Comparison of ENCODE assay signal across 35 cellular contexts in genomic region chr16:77271532-77272426, GRCh38.
DNase-seq lines count a peak whose midpoint lies in the region; ATAC-seq, FAIRE-seq and TF ChIP-seq lines count a peak whose summit lies in the region.
"Had no signal": no experiment of that assay in that cellular context is flagged by ENCODE, and none has a peak within 500 bp of the region (broad histone marks: within the 10 kb centered on the region; RNA-seq: fewer than 3 reads in every experiment).

No MANE protein-coding gene starts in this region.

- in situ Hi-C loops in Panc1 (cut with HindIII; ENCODE audit: low pct_unique_long_range_greater_than_20kb, low sequenced_read_pairs) = no loop called here

- POLR2A ChIA-PET in MCF 10A (lab: Yijun Ruan, JAX) (no interaction called here), Panc1 (lab: Charles Lee) (no interaction called here)

- no peaks in the 10 kb centered on the region for H3K9me3 ChIP-seq in breast epithelium
- H3K9me3 ChIP-seq in Panc1 (ENCODE audit: control insufficient read depth, insufficient read depth, low read depth, low read length) = no peaks in the 10 kb centered on the region
- H3K9me3 ChIP-seq in Peyer's patch = no peaks in the 10 kb centered on the region
- H3K9me3 ChIP-seq: MG63, prostate gland, SK-N-SH had no signal

- BruUV-seq in MCF 10A (replicated peaks; lab: Mats Ljungman, UMichigan) = no TSS peak
- no TSS peak for BruUV-seq in Panc1 (replicated peaks; lab: Mats Ljungman, UMichigan)

- H3K36me3 ChIP-seq in breast epithelium = no peaks in the 10 kb centered on the region
- H3K36me3 ChIP-seq in Panc1 (ENCODE audit: control insufficient read depth, insufficient read depth, low read length) = no peaks in the 10 kb centered on the region
- H3K36me3 ChIP-seq in mesendoderm (ENCODE audit: control insufficient read depth, insufficient read depth, low read length) = no peaks in the 10 kb centered on the region
- H3K36me3 ChIP-seq in Peyer's patch = no peaks in the 10 kb centered on the region
- H3K36me3 ChIP-seq: cardiac muscle cell, MG63, prostate gland, stomach, tibial nerve had no signal

- no peaks in the 10 kb centered on the region for H3K79me2 ChIP-seq in mesendoderm (ENCODE audit: control insufficient read depth, insufficient read depth, low read length)

- no peak overlapping the region for H3K4ac ChIP-seq in mesendoderm (ENCODE audit: low read depth, low read length)

- FAIRE-seq in GM19239 (lab: Jason Lieb, UNC) = no peak
- FAIRE-seq: HTR-8/SVneo had no signal

- H3K9ac ChIP-seq in mesendoderm (ENCODE audit: low read length) = no peak overlapping the region
- H3K9ac ChIP-seq: SK-N-SH had no signal

- no peak overlapping the region for H3K18ac ChIP-seq in mesendoderm (ENCODE audit: low read length)

- no peak overlapping the region for H2BK15ac ChIP-seq in mesendoderm (replicated peaks; ENCODE audit: low read depth)

- no peaks in the 10 kb centered on the region for H3K79me1 ChIP-seq in mesendoderm (ENCODE audit: low read length)

- H3K9me3 Mint-ChIP-seq in MCF 10A (ENCODE audit: unreplicated experiment) = no peaks in the 10 kb centered on the region
- peaks cover 0 to 7% (median 4%) of the 10 kb centered on the region in 7 donors for H3K9me3 Mint-ChIP-seq in CD14-positive monocyte
- H3K9me3 Mint-ChIP-seq: activated naive CD8-positive, alpha-beta T cell treated with anti-CD3 and anti-CD28 coated beads for 36 hours; effector memory CD8-positive, alpha-beta T cell; GM23338 had no signal

- TF ChIP-seq POLR2A in breast epithelium (IDR thresholded peaks at IDR 0.05) (no peak), Peyer's patch (IDR thresholded peaks at IDR 0.05) (no peak)

- intact Hi-C loops in breast epithelium (cut with DNase I; ENCODE audit: low total_unique reads) (no loop called here), MCF 10A (cut with micrococcal nuclease) (no loop called here), Panc1 (cut with micrococcal nuclease; ENCODE audit: unreplicated experiment) (no loop called here), CD14-positive monocyte (cut with micrococcal nuclease) (no loop called here)

- H3K27me3 ChIP-seq in breast epithelium (no peaks in the 10 kb centered on the region), Panc1 (ENCODE audit: control insufficient read depth, insufficient read depth, low read length) (no peaks in the 10 kb centered on the region), mesendoderm (ENCODE audit: insufficient read depth, low read length, poor library complexity) (no peaks in the 10 kb centered on the region), Peyer's patch (no peaks in the 10 kb centered on the region)
- H3K27me3 ChIP-seq: cardiac muscle cell, MG63, tibial nerve had no signal

- peaks cover 7% of the 10 kb centered on the region for H3K4me1 Mint-ChIP-seq in MCF 10A (ENCODE audit: insufficient read depth, unreplicated experiment)
- H3K4me1 Mint-ChIP-seq in CD14-positive monocyte = no peaks in the 10 kb centered on the region
- H3K4me1 Mint-ChIP-seq: activated naive CD8-positive, alpha-beta T cell treated with anti-CD3 and anti-CD28 coated beads for 36 hours; naive thymus-derived CD4-positive, alpha-beta T cell had no signal

- CTCF ChIA-PET in MCF 10A (lab: Yijun Ruan, JAX) = no interaction called here
- CTCF ChIA-PET in Panc1 (lab: Charles Lee) = no interaction called here

- no peak overlapping the region for H4K5ac ChIP-seq in mesendoderm (ENCODE audit: low read length)

- H3K23ac ChIP-seq in mesendoderm (ENCODE audit: low read length) = no peak overlapping the region

- ATAC-seq in Panc1 = no peak
- ATAC-seq: effector memory CD8-positive, alpha-beta T cell; GM23338; naive thymus-derived CD4-positive, alpha-beta T cell; sciatic nerve had no signal

- H2BK120ac ChIP-seq in mesendoderm (ENCODE audit: low read depth, low read length) = no peak overlapping the region

- no peak overlapping the region for H3K56ac ChIP-seq in mesendoderm (ENCODE audit: low read length)

- H3K4me3 Mint-ChIP-seq in MCF 10A (ENCODE audit: unreplicated experiment) (no peak overlapping the region), CD14-positive monocyte (no peak overlapping the region)
- H3K4me3 Mint-ChIP-seq: activated naive CD8-positive, alpha-beta T cell treated with anti-CD3 and anti-CD28 coated beads for 36 hours; effector memory CD8-positive, alpha-beta T cell; GM23338; HFFc6; naive thymus-derived CD4-positive, alpha-beta T cell had no signal

- H2BK5ac ChIP-seq in mesendoderm (ENCODE audit: low read length) = no peak overlapping the region

- H3K36me3 Mint-ChIP-seq in MCF 10A (ENCODE audit: insufficient read depth, unreplicated experiment) = no peaks in the 10 kb centered on the region
- H3K36me3 Mint-ChIP-seq in CD14-positive monocyte = no peaks in the 10 kb centered on the region
- H3K36me3 Mint-ChIP-seq: activated naive CD8-positive, alpha-beta T cell treated with anti-CD3 and anti-CD28 coated beads for 36 hours had no signal

- no peak overlapping the region for H3K4me3 ChIP-seq in breast epithelium
- H3K4me3 ChIP-seq in Panc1 (ENCODE audit: low read depth in 2 of 2, low read length in 2 of 2) = no peak overlapping the region
- H3K4me3 ChIP-seq in mesendoderm (ENCODE audit: low read length) = no peak overlapping the region
- no peak overlapping the region for H3K4me3 ChIP-seq in Peyer's patch
- H3K4me3 ChIP-seq: cardiac muscle cell, GM23338, MG63, prostate gland, stomach, tibial nerve had no signal

- H4K8ac ChIP-seq in mesendoderm (ENCODE audit: low read depth, low read length) = no peak overlapping the region

- H3K27ac Mint-ChIP-seq in MCF 10A (ENCODE audit: low read depth, unreplicated experiment) (no peak overlapping the region), CD14-positive monocyte (no peak overlapping the region)
- H3K27ac Mint-ChIP-seq: activated naive CD8-positive, alpha-beta T cell treated with anti-CD3 and anti-CD28 coated beads for 36 hours; effector memory CD8-positive, alpha-beta T cell; GM23338; HFFc6; naive thymus-derived CD4-positive, alpha-beta T cell had no signal

- DNase-seq in breast epithelium (ENCODE audit: low spot score in 2 of 2) (peak in 1 of 2 donors; percentile 36), MCF 10A (ENCODE audit: unreplicated experiment) (no peak), Panc1 (ENCODE audit: low read depth, low spot score) (no peak), mesendoderm (peak; percentile 61), CD14-positive monocyte (ENCODE audit: low spot score) (no peak), Peyer's patch (no peak), GM19239 (ENCODE audit: insufficient read length, low spot score) (no peak), NCI-H446 treated with DMSO at 0.1 percent for 48 hours (lab: John Stamatoyannopoulos, UW) (no peak)
- DNase-seq: 8988T; activated CD4-positive, alpha-beta T cell treated with anti-CD3 and anti-CD28 coated beads, Interleukin-2, amount 50 U/mL, for 1 hour; activated CD4-positive, CD25-positive, alpha-beta regulatory T cell; activated effector memory CD4-positive, alpha-beta T cell treated with anti-CD3 and anti-CD28 coated beads, Interleukin-2, amount 50 U/mL, for 16 hours; activated naive CD8-positive, alpha-beta T cell treated with anti-CD3 and anti-CD28 coated beads for 36 hours; activated T-cell treated with anti-CD3 and anti-CD28 coated beads, Interleukin-2, amount 50 U/mL, for 1 hour; cortex of kidney; effector memory CD8-positive, alpha-beta T cell; HFFc6; KG1; MG63; midbrain; naive thymus-derived CD4-positive, alpha-beta T cell; NCI-H1436; NCI-H2081; NCI-H345; NCI-H774; SK-N-SH; stimulated activated CD4-positive, alpha-beta T cell treated with anti-CD3 and anti-CD28 coated beads, Interleukin-2, amount 100 ng/mL, for 48 hours; stomach had no signal

- no peak overlapping the region for H2AK5ac ChIP-seq in mesendoderm (ENCODE audit: low read length)

- no peak for TF ChIP-seq CTCF in breast epithelium (IDR thresholded peaks at IDR 0.05)
- TF ChIP-seq CTCF in MCF 10A (IDR thresholded peaks at IDR 0.05; ENCODE audit: unreplicated experiment) = no peak
- no peak for TF ChIP-seq CTCF in Panc1 (IDR thresholded peaks at IDR 0.05)
- no peak for TF ChIP-seq CTCF in CD14-positive monocyte (IDR thresholded peaks at IDR 0.05)
- TF ChIP-seq CTCF in Peyer's patch (IDR thresholded peaks at IDR 0.05) = no peak

- no CpG with 5 or more reads among the region's 8 CpGs for WGBS in mesendoderm (ENCODE audit: extremely low coverage, insufficient coverage, low lambda C conversion rate)

- no peaks in the 10 kb centered on the region for H3K4me1 ChIP-seq in breast epithelium
- H3K4me1 ChIP-seq in Panc1 (ENCODE audit: control insufficient read depth, insufficient read depth, low read length) = no peaks in the 10 kb centered on the region
- H3K4me1 ChIP-seq in mesendoderm (ENCODE audit: control insufficient read depth, low read depth, low read length) = peaks cover 2% of the 10 kb centered on the region
- H3K4me1 ChIP-seq in Peyer's patch = no peaks in the 10 kb centered on the region
- H3K4me1 ChIP-seq: prostate gland, stomach, tibial nerve had no signal

- no peak overlapping the region for H3K4me2 ChIP-seq in mesendoderm (ENCODE audit: low read length)
- H3K4me2 ChIP-seq: GM23338, SK-N-SH had no signal

- H3K27ac ChIP-seq in breast epithelium = peak overlapping the region; percentile 2 to 4
- H3K27ac ChIP-seq in Panc1 (ENCODE audit: low read length) = peak overlapping the region; percentile 54; the same call in 1 of the 2 replicates
- H3K27ac ChIP-seq in mesendoderm (ENCODE audit: low read depth, low read length) = no peak overlapping the region
- H3K27ac ChIP-seq in Peyer's patch = no peak overlapping the region
- H3K27ac ChIP-seq: C4-2B, cardiac muscle cell, prostate gland, stomach, tibial nerve had no signal

- H3K27me3 Mint-ChIP-seq in MCF 10A (ENCODE audit: insufficient read depth, unreplicated experiment) (no peaks in the 10 kb centered on the region), CD14-positive monocyte (ENCODE audit: low read depth in 3 of 3) (no peaks in the 10 kb centered on the region)

Comparison
In these comparisons a context has a peak if more than half of its experiments do, and no peak if none do; other contexts are left out.
1. H3K27ac ChIP-seq: peak in breast epithelium (2 of 2) and Panc1 (single experiment); none in mesendoderm (single experiment) and Peyer's patch (0 of 4).